1 cellular context compared by ENCODE assay signal in genomic region chr14:93880025-93880820, GRCh38.
TF ChIP-seq lines count a peak whose summit lies in the region.

No MANE protein-coding gene starts in this region.

TF ChIP-seq in H1, 55 proteins besides CTCF, POLR2A, EP300 and RAD21:
- TF ChIP-seq TAF1 (IDR thresholded peaks at IDR 0.05; ENCODE audit: low read depth, low read length) (no peak), KDM1A (IDR thresholded peaks at IDR 0.05; ENCODE audit: borderline replicate concordance, low read length) (peak; percentile 53; the same call in 1 of the 2 replicates), ATF3 (IDR thresholded peaks at IDR 0.05; ENCODE audit: insufficient read depth, low read depth, low read length) (no peak), NANOG (IDR thresholded peaks at IDR 0.05; ENCODE audit: insufficient read depth, low read depth, low read length, poor library complexity, severe bottlenecking) (peak; percentile 90)
